Comparison of ENCODE assay signal across 21 cellular contexts in the genomic region with DNA sequence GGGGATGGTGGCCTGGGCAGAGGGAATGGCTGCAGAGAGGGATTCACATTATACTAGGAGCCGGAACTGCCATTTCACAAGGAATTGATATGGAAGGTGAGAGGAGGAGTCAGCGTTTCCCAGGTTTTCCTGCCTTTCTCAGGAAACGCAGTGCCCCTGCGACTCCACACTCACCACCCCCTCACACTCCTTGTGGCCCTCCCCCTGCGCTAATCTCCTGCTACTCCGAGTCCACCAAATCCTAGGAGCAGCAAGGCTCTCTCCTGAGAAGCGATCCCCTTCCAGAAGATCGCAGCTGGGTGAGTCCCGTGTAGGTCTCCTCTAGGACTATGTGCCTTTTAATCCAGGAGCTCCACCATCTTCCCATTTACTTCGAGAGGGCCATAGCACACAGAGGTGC.
DNase-seq lines count a peak whose midpoint lies in the region; ATAC-seq and TF ChIP-seq lines count a peak whose summit lies in the region.
"Had no signal": no experiment of that assay in that cellular context is flagged by ENCODE, and none has a peak within 500 bp of the region (broad histone marks: within the 10 kb centered on the region; RNA-seq: fewer than 3 reads in every experiment).

No MANE protein-coding gene starts in this region.

- peak overlapping the region; percentile 90 for H3K27ac Mint-ChIP-seq in glutamatergic neuron (ENCODE audit: unreplicated experiment)
- H3K27ac Mint-ChIP-seq in nephron progenitor cell = peak overlapping the region; percentile 54

- H3K27me3 ChIP-seq in left ventricle myocardium inferior (ENCODE audit: low read depth) (no peaks in the 10 kb centered on the region), right cardiac atrium (ENCODE audit: control insufficient read depth, insufficient read depth) (no peaks in the 10 kb centered on the region), BE2C (no peaks in the 10 kb centered on the region)
- H3K27me3 ChIP-seq: SJCRH30 had no signal

- H3K27ac ChIP-seq in left ventricle myocardium inferior (replicated peaks) (peak overlapping the region; percentile 9), right cardiac atrium (ENCODE audit: low read length) (no peak overlapping the region)
- H3K27ac ChIP-seq: PC-9, SJCRH30 had no signal

- H3K36me3 Mint-ChIP-seq in glutamatergic neuron (ENCODE audit: unreplicated experiment) = no peaks in the 10 kb centered on the region
- no peaks in the 10 kb centered on the region for H3K36me3 Mint-ChIP-seq in nephron progenitor cell (ENCODE audit: low read depth)

- no peak overlapping the region for H3K4me3 Mint-ChIP-seq in glutamatergic neuron (ENCODE audit: unreplicated experiment)
- no peak overlapping the region for H3K4me3 Mint-ChIP-seq in nephron progenitor cell

- no peak overlapping the region for H3K4me3 ChIP-seq in left ventricle myocardium inferior
- no peak overlapping the region for H3K4me3 ChIP-seq in right cardiac atrium (ENCODE audit: low read length)
- no peak overlapping the region for H3K4me3 ChIP-seq in BE2C (ENCODE audit: low read depth, low read length)
- H3K4me3 ChIP-seq: PC-9, SJCRH30 had no signal

- H3K9me3 ChIP-seq in left ventricle myocardium inferior (replicated peaks) = no peaks in the 10 kb centered on the region
- H3K9me3 ChIP-seq in right cardiac atrium (ENCODE audit: control insufficient read depth, low read length) = no peaks in the 10 kb centered on the region
- H3K9me3 ChIP-seq in BE2C = no peaks in the 10 kb centered on the region
- H3K9me3 ChIP-seq: SJCRH30 had no signal

- H3K4me1 ChIP-seq in left ventricle myocardium inferior (peaks cover 36% of the 10 kb centered on the region), right cardiac atrium (ENCODE audit: control insufficient read depth, insufficient read depth, low read length) (no peaks in the 10 kb centered on the region), BE2C (no peaks in the 10 kb centered on the region)

- intact Hi-C loops in left ventricle myocardium inferior (cut with micrococcal nuclease) = no loop called here
- intact Hi-C loops in right cardiac atrium (cut with DNase I) = no loop called here

- TF ChIP-seq CTCF in left ventricle myocardium inferior (IDR thresholded peaks at IDR 0.05; ENCODE audit: borderline replicate concordance) (no peak), glutamatergic neuron (IDR thresholded peaks at IDR 0.05; ENCODE audit: partially characterized antibody, unreplicated experiment) (no peak), nephron progenitor cell (IDR thresholded peaks at IDR 0.05) (no peak), BE2C (IDR thresholded peaks at IDR 0.05; ENCODE audit: low read depth, low read length) (no peak)

- H3K36me3 ChIP-seq in left ventricle myocardium inferior (no peaks in the 10 kb centered on the region), BE2C (no peaks in the 10 kb centered on the region)
- H3K36me3 ChIP-seq: SJCRH30 had no signal

- DNase-seq in left ventricle myocardium inferior (no peak), right cardiac atrium (no peak), glutamatergic neuron (no peak), nephron progenitor cell (no peak), BE2C (no peak), NCI-H524 (lab: John Stamatoyannopoulos, UW) (no peak)
- DNase-seq: 8988T, ACHN, DMS153, DND-41, Karpas-422, NCI-H1092 treated with DMSO at 0.1 percent for 48 hours, NCI-H1436 treated with DMSO at 0.1 percent for 48 hours, NCI-H187 treated with DMSO at 0.1 percent for 48 hours, NCI-H524 treated with DMSO at 0.1 percent for 48 hours, NCI-H774, PC-9, SJCRH30 had no signal

- H3K4me1 Mint-ChIP-seq in glutamatergic neuron (ENCODE audit: low read depth, unreplicated experiment) (peaks cover 36% of the 10 kb centered on the region), nephron progenitor cell (peaks cover 24% of the 10 kb centered on the region)

- H3K9me3 Mint-ChIP-seq in glutamatergic neuron (ENCODE audit: unreplicated experiment) (peaks cover 8% of the 10 kb centered on the region), nephron progenitor cell (no peaks in the 10 kb centered on the region)

- H3K27me3 Mint-ChIP-seq in glutamatergic neuron (ENCODE audit: unreplicated experiment) (no peaks in the 10 kb centered on the region), nephron progenitor cell (ENCODE audit: low read depth, poor library complexity) (peaks cover 7% of the 10 kb centered on the region)

- 94% methylated on average over 10 of the region's 10 CpGs for WGBS in right cardiac atrium

- ATAC-seq in right cardiac atrium (no peak), HG03571 (IDR thresholded peaks at IDR 0.05; ENCODE audit: unreplicated experiment) (no peak), GM21526 (IDR thresholded peaks at IDR 0.05; ENCODE audit: low FRiP score, unreplicated experiment) (no peak)
- ATAC-seq: Right ventricle myocardium inferior had no signal
